27 cellular contexts compared by ENCODE assay signal in the genomic region with DNA sequence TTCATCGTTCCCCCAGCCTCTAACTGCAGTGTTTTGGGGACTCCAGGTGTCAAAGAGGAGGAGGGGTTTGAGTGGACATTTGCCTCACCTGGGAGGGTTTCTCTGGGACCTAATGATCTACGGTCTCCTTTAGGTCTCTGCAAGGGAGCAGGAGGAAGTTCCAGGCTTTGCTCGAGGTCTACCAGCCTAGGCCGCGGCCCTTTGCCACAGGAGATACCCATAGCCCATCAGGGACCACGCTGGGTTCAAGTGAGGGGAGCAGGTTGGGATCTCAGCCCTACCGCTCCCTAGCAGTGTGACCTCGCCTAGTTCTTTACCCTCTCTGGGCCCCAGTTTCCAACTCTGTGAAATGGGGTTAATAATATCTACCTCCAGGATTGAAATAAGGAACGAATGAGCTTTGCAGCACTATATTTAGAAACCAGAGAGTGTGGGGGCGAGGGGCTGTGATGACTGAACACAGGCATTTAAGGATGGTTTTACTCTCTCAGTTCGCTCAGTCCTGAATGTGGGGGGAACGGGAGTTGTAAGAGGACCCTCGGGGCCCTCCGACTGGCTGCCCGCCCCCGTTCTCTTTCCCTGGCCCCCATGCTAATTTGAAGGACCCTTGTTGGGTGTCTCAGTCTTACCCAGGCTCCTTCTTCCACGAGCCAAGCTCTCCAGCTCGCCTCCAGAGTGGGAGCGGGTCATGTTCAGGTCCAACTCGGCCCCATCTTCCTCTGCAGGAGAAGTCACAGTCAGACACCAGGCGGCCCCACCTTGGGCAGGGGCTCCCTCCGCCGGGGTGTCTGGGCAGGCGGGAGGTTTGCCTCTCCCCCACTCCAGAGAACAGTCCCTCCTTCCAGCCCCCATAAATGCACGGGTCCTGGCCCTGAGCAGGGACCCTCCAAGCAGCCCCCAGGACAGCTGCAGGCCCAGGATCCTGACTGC. TPM values are rescaled to one million over a fixed set of nuclear protein-coding genes. Genes with fewer than 3 reads are reported as not detected.
A peak's percentile ranks its signal among the peaks of the same experiment; 100 is the strongest.
DNase-seq lines count a peak whose midpoint lies in the region; ATAC-seq and TF ChIP-seq lines count a peak whose summit lies in the region.
"Had no signal": no experiment of that assay in that cellular context is flagged by ENCODE, and none has a peak within 500 bp of the region (broad histone marks: within the 10 kb centered on the region; RNA-seq: fewer than 3 reads in every experiment).

No MANE protein-coding gene starts in this region.

- no peak overlapping the region for H2BK12ac ChIP-seq in mesenchymal stem cell (ENCODE audit: low read length in 2 of 2)

- CTCF ChIA-PET in activated CD4-positive, alpha-beta T cell treated with anti-CD3 and anti-CD28 coated beads for 36 hours (lab: Charles Lee): interaction anchor here (0.6 to 1.8 kb wide), 3 partner anchors 23 to 279 kb away, joined by 3 to 5 read pairs (median 3); no protein-coding TSS in a partner anchor

- H3K18ac ChIP-seq in mesenchymal stem cell (ENCODE audit: low read depth in 1 of 2, low read length in 2 of 2): no peak overlapping the region

- DNase-seq in activated CD4-positive, alpha-beta T cell treated with anti-CD3 and anti-CD28 coated beads for 36 hours: no peak
- no peak for DNase-seq in activated CD4-positive, alpha-beta T cell treated with anti-CD3 and anti-CD28 coated beads, Interleukin-2, amount 50 U/mL, for 1 hour
- DNase-seq in endodermal cell (no peak), mesenchymal stem cell (no peak), G401 (ENCODE audit: low spot score) (no peak)
- no peak for DNase-seq in activated T-cell treated with anti-CD3 and anti-CD28 coated beads, Interleukin-2, amount 50 U/mL, for 24 hours
- DNase-seq: activated CD8-positive, alpha-beta memory T cell treated with anti-CD3 and anti-CD28 coated beads for 24 hours; activated naive CD4-positive, alpha-beta T cell treated with anti-CD3 and anti-CD28 coated beads for 36 hours; activated T-cell treated with anti-CD3 and anti-CD28 coated beads, Interleukin-2, amount 50 U/mL, for 4 hours; aorta; CD8-positive, alpha-beta T cell; DMS53; effector CD4-positive, alpha-beta T cell; GM23248; Kasumi-1; NCI-H187; NCI-H2227 treated with DMSO at 0.1 percent for 48 hours; NCI-H748 treated with DMSO at 0.1 percent for 48 hours; SHP77; stimulated activated CD4-positive, alpha-beta T cell treated with anti-CD3 and anti-CD28 coated beads, Interleukin-2, amount 100 ng/mL, for 48 hours; stimulated activated naive CD4-positive, alpha-beta T cell treated with Interleukin-2 at 50 U/mL for 16 hours; T1000 had no signal

- H3K4ac ChIP-seq in mesenchymal stem cell (ENCODE audit: low read depth in 1 of 2, low read length in 2 of 2): no peak overlapping the region

- 92 to 98% methylated on average over 15 to 25 of the region's 25 CpGs for WGBS in endodermal cell (ENCODE audit: insufficient coverage in 1 of 2, insufficient read length in 1 of 2), 2 experiments
- WGBS in mesenchymal stem cell: 92% methylated on average over 23 of the region's 25 CpGs

- peaks cover 21% of the 10 kb centered on the region for H3K27me3 Mint-ChIP-seq in activated CD4-positive, alpha-beta T cell treated with anti-CD3 and anti-CD28 coated beads for 36 hours
- no peaks in the 10 kb centered on the region for H3K27me3 Mint-ChIP-seq in endodermal cell (ENCODE audit: insufficient read depth)
- H3K27me3 Mint-ChIP-seq in activated T-cell treated with anti-CD3 and anti-CD28 coated beads, Interleukin-2, amount 50 U/mL, for 24 hours: peaks cover 55% of the 10 kb centered on the region
- H3K27me3 Mint-ChIP-seq: type B pancreatic cell had no signal

- peaks cover 27% of the 10 kb centered on the region for H3K79me1 ChIP-seq in mesenchymal stem cell (replicated peaks; ENCODE audit: low read length, poor library complexity, severe bottlenecking)

- peak; percentile 67 for ATAC-seq in activated CD4-positive, alpha-beta T cell treated with anti-CD3 and anti-CD28 coated beads for 36 hours
- no peak for ATAC-seq in GM18520 (IDR thresholded peaks at IDR 0.05; ENCODE audit: unreplicated experiment)
- ATAC-seq: activated T-cell treated with anti-CD3 and anti-CD28 coated beads, Interleukin-2, amount 50 U/mL, for 4 hours; CD8-positive, alpha-beta T cell; esophagus mucosa had no signal

- H3K23ac ChIP-seq in mesenchymal stem cell (ENCODE audit: low read length in 2 of 2): no peak overlapping the region

- H3K9ac ChIP-seq in endodermal cell (ENCODE audit: extremely low read depth, low read length, poor library complexity, severe bottlenecking) (no peak overlapping the region), mesenchymal stem cell (ENCODE audit: low read length) (no peak overlapping the region), skeletal muscle tissue (ENCODE audit: low read depth in 1 of 3, low read length in 3 of 3) (peak overlapping the region; percentile 61 to 79 (median 74))
- H3K9ac ChIP-seq: GM23248 had no signal

- H3K4me1 ChIP-seq in endodermal cell (ENCODE audit: control insufficient read depth, insufficient read depth, low read length): peaks cover 14% of the 10 kb centered on the region
- peaks cover 51% of the 10 kb centered on the region for H3K4me1 ChIP-seq in mesenchymal stem cell (ENCODE audit: control insufficient read depth, insufficient read depth, low read depth, low read length)
- peaks cover 60 to 82% (median 79%) of the 10 kb centered on the region in 3 donors for H3K4me1 ChIP-seq in skeletal muscle tissue (ENCODE audit: control insufficient read depth in 3 of 3, insufficient read depth in 3 of 3, low read length in 3 of 3)

- H3K27ac Mint-ChIP-seq in activated CD4-positive, alpha-beta T cell treated with anti-CD3 and anti-CD28 coated beads for 36 hours: no peak overlapping the region
- no peak overlapping the region for H3K27ac Mint-ChIP-seq in endodermal cell
- H3K27ac Mint-ChIP-seq in activated T-cell treated with anti-CD3 and anti-CD28 coated beads, Interleukin-2, amount 50 U/mL, for 24 hours: no peak overlapping the region
- H3K27ac Mint-ChIP-seq: activated naive CD4-positive, alpha-beta T cell treated with anti-CD3 and anti-CD28 coated beads for 36 hours; CD8-positive, alpha-beta T cell had no signal

- intact Hi-C loops in activated CD4-positive, alpha-beta T cell treated with anti-CD3 and anti-CD28 coated beads for 36 hours (cut with DNase I, micrococcal nuclease): no loop called here

- H2BK120ac ChIP-seq in mesenchymal stem cell (ENCODE audit: low read depth, low read length): peak overlapping the region; percentile 57

- H4K91ac ChIP-seq in mesenchymal stem cell (ENCODE audit: low read length): no peak overlapping the region

- no peaks in the 10 kb centered on the region for H3K36me3 ChIP-seq in endodermal cell (ENCODE audit: control insufficient read depth, insufficient read depth, low read length)
- H3K36me3 ChIP-seq in mesenchymal stem cell (ENCODE audit: control insufficient read depth in 1 of 2, insufficient read depth in 2 of 2, low read depth in 1 of 2, low read length in 2 of 2): peaks cover 0 to 84% of the 10 kb centered on the region in 2 experiments
- peaks cover 5 to 31% (median 23%) of the 10 kb centered on the region in 3 donors for H3K36me3 ChIP-seq in skeletal muscle tissue (ENCODE audit: control insufficient read depth in 3 of 3, insufficient read depth in 3 of 3, low read length in 3 of 3)

- H3K9me3 ChIP-seq in endodermal cell (ENCODE audit: control insufficient read depth, low read length): no peaks in the 10 kb centered on the region
- H3K9me3 ChIP-seq in mesenchymal stem cell (ENCODE audit: control insufficient read depth, low read length): no peaks in the 10 kb centered on the region
- no peaks in the 10 kb centered on the region for H3K9me3 ChIP-seq in skeletal muscle tissue (ENCODE audit: control insufficient read depth in 3 of 3, low read length in 3 of 3)

- no peaks in the 10 kb centered on the region for H3K9me3 Mint-ChIP-seq in activated CD4-positive, alpha-beta T cell treated with anti-CD3 and anti-CD28 coated beads for 36 hours (ENCODE audit: low read depth)
- no peaks in the 10 kb centered on the region for H3K9me3 Mint-ChIP-seq in endodermal cell
- no peaks in the 10 kb centered on the region for H3K9me3 Mint-ChIP-seq in activated T-cell treated with anti-CD3 and anti-CD28 coated beads, Interleukin-2, amount 50 U/mL, for 24 hours
- H3K9me3 Mint-ChIP-seq: activated naive CD4-positive, alpha-beta T cell treated with anti-CD3 and anti-CD28 coated beads for 36 hours; activated T-cell treated with anti-CD3 and anti-CD28 coated beads, Interleukin-2, amount 50 U/mL, for 4 hours; CD8-positive, alpha-beta T cell; type B pancreatic cell had no signal

- H3K27me3 ChIP-seq in endodermal cell (ENCODE audit: control insufficient read depth, insufficient read depth, low read length, poor library complexity, severe bottlenecking) (no peaks in the 10 kb centered on the region), mesenchymal stem cell (ENCODE audit: control insufficient read depth in 1 of 2, insufficient read depth in 1 of 2, low read length in 2 of 2) (peaks cover 0 to 80% of the 10 kb centered on the region in 2 experiments), skeletal muscle tissue (ENCODE audit: control insufficient read depth in 3 of 3, insufficient read depth in 3 of 3, low read length in 3 of 3) (no peaks in the 10 kb centered on the region)

- in situ Hi-C loops in G401 (cut with HindIII; ENCODE audit: low sequenced_read_pairs): no loop called here

- POLR2A ChIA-PET in activated CD4-positive, alpha-beta T cell treated with anti-CD3 and anti-CD28 coated beads for 36 hours (lab: Charles Lee): no interaction called here

- H3K4me1 Mint-ChIP-seq in activated CD4-positive, alpha-beta T cell treated with anti-CD3 and anti-CD28 coated beads for 36 hours: peaks cover 47% of the 10 kb centered on the region
- peaks cover 34% of the 10 kb centered on the region for H3K4me1 Mint-ChIP-seq in endodermal cell
- peaks cover 48% of the 10 kb centered on the region for H3K4me1 Mint-ChIP-seq in activated T-cell treated with anti-CD3 and anti-CD28 coated beads, Interleukin-2, amount 50 U/mL, for 24 hours (ENCODE audit: low read depth)

- no peak overlapping the region for H2BK15ac ChIP-seq in mesenchymal stem cell (ENCODE audit: low read depth, poor library complexity, severe bottlenecking)

- H3K27ac ChIP-seq in endodermal cell (ENCODE audit: low read depth, low read length) (peak overlapping the region; percentile 36), mesenchymal stem cell (ENCODE audit: low read length, poor library complexity, severe bottlenecking) (no peak overlapping the region), skeletal muscle tissue (ENCODE audit: low read depth, low read length) (peak overlapping the region; percentile 97)
- H3K27ac ChIP-seq: 22Rv1, GM23248 had no signal

- H2BK5ac ChIP-seq in mesenchymal stem cell (ENCODE audit: low read depth, low read length, poor library complexity, severe bottlenecking): no peak overlapping the region

- H3K4me3 ChIP-seq in endodermal cell (ENCODE audit: low read length) (no peak overlapping the region), mesenchymal stem cell (ENCODE audit: insufficient read depth in 1 of 2, low read depth in 1 of 2, low read length in 2 of 2) (no peak overlapping the region), skeletal muscle tissue (ENCODE audit: low read length in 3 of 3) (peak overlapping the region in 1 of 3 donors; percentile 22)
- H3K4me3 ChIP-seq: GM23248 had no signal

- H3K4me3 Mint-ChIP-seq in activated CD4-positive, alpha-beta T cell treated with anti-CD3 and anti-CD28 coated beads for 36 hours: no peak overlapping the region
- H3K4me3 Mint-ChIP-seq in endodermal cell: no peak overlapping the region
- no peak overlapping the region for H3K4me3 Mint-ChIP-seq in activated T-cell treated with anti-CD3 and anti-CD28 coated beads, Interleukin-2, amount 50 U/mL, for 24 hours
- H3K4me3 Mint-ChIP-seq: activated naive CD4-positive, alpha-beta T cell treated with anti-CD3 and anti-CD28 coated beads for 36 hours; activated T-cell treated with anti-CD3 and anti-CD28 coated beads, Interleukin-2, amount 50 U/mL, for 4 hours; CD8-positive, alpha-beta T cell; type B pancreatic cell had no signal

- H4K8ac ChIP-seq in mesenchymal stem cell (ENCODE audit: low read length): no peak overlapping the region

- no peak overlapping the region for H3K4me2 ChIP-seq in mesenchymal stem cell (ENCODE audit: low read length, poor library complexity, severe bottlenecking)

- TF ChIP-seq CTCF in endodermal cell (conservative IDR thresholded peaks at IDR 0.05): no peak

- no peak overlapping the region for H2AFZ ChIP-seq in mesenchymal stem cell (ENCODE audit: low read depth, low read length)
- H2AFZ ChIP-seq: GM23248 had no signal

- H2AK5ac ChIP-seq in mesenchymal stem cell (ENCODE audit: low read length, severe bottlenecking): no peak overlapping the region

- no peak overlapping the region for H3K14ac ChIP-seq in mesenchymal stem cell (ENCODE audit: low read length in 2 of 2)

- peaks cover 4% of the 10 kb centered on the region for H3K36me3 Mint-ChIP-seq in activated CD4-positive, alpha-beta T cell treated with anti-CD3 and anti-CD28 coated beads for 36 hours (ENCODE audit: low read depth)
- H3K36me3 Mint-ChIP-seq in endodermal cell (ENCODE audit: low read depth): peaks cover 8% of the 10 kb centered on the region
- H3K36me3 Mint-ChIP-seq in activated T-cell treated with anti-CD3 and anti-CD28 coated beads, Interleukin-2, amount 50 U/mL, for 24 hours (ENCODE audit: low read depth): peaks cover 2% of the 10 kb centered on the region
- H3K36me3 Mint-ChIP-seq: type B pancreatic cell had no signal

RNA-seq across cellular contexts. Expression of a gene that starts 11.7 kb away (rescaled TPM):
- 1 to 10 TPM; 2.5 to 3.4 TPM for total RNA-seq in activated CD4-positive, alpha-beta T cell treated with anti-CD3 and anti-CD28 coated beads for 36 hours
- total RNA-seq in endodermal cell: 10 to 100 TPM in 1 of 2 donors, 1 to 10 TPM in 1; 5.9 to 10.4 TPM
- polyA plus RNA-seq in endodermal cell (2013, experiment 1 of 2): 3.5 TPM
- polyA plus RNA-seq in endodermal cell (2013, experiment 2 of 2): 3.3 TPM
- polyA plus RNA-seq in mesenchymal stem cell (2013, experiment 1 of 2): 3.4 TPM
- polyA plus RNA-seq in mesenchymal stem cell (2013, experiment 2 of 2): 3.6 TPM
- total RNA-seq in skeletal muscle tissue: 8.9 TPM
- 5.0 and 17.1 TPM in 2 replicates for total RNA-seq in G401 (2014; rRNA removed; shearing (Covaris generic))
- total RNA-seq: GM23248 had no signal

Comparison
In these comparisons a context has a peak if more than half of its experiments do, and no peak if none do; other contexts are left out.
1. H3K9ac ChIP-seq: peak in skeletal muscle tissue (3 of 3); none in endodermal cell (single experiment) and mesenchymal stem cell (single experiment).